2 cellular contexts compared by ENCODE assay signal in the genomic region with DNA sequence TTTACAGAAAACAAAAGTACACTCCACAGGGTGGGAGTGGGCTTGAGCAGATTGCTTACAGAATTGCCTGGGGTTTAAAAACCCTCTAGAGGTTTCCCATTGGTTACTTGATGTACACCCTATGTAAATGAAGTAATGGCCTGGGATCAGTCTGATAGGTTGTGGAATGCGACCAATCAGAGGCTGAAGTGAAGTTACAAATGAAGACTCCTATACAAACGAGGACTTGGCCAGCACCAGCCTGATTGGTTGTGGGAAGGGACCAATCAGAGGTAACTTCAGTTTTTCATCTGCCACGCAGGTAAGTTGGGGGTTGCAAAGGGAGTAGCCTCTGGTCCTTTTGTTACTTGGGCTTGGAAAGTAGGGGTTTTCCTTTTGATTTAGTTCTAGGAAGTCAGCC.
TF ChIP-seq lines count a peak whose summit lies in the region.

No MANE protein-coding gene starts in this region.

TF ChIP-seq in GM23338, 12 proteins besides CTCF, POLR2A, EP300 and RAD21:
- no peak for TF ChIP-seq STAT1 (IDR thresholded peaks at IDR 0.05; ENCODE audit: unreplicated experiment)
- TF ChIP-seq CREB1 (CRISPR knock-in tag; IDR thresholded peaks at IDR 0.05; ENCODE audit: low read depth), result no peak
- no peak for TF ChIP-seq NANOG (IDR thresholded peaks at IDR 0.05; ENCODE audit: borderline replicate concordance)
- TF ChIP-seq, protein P1, sequence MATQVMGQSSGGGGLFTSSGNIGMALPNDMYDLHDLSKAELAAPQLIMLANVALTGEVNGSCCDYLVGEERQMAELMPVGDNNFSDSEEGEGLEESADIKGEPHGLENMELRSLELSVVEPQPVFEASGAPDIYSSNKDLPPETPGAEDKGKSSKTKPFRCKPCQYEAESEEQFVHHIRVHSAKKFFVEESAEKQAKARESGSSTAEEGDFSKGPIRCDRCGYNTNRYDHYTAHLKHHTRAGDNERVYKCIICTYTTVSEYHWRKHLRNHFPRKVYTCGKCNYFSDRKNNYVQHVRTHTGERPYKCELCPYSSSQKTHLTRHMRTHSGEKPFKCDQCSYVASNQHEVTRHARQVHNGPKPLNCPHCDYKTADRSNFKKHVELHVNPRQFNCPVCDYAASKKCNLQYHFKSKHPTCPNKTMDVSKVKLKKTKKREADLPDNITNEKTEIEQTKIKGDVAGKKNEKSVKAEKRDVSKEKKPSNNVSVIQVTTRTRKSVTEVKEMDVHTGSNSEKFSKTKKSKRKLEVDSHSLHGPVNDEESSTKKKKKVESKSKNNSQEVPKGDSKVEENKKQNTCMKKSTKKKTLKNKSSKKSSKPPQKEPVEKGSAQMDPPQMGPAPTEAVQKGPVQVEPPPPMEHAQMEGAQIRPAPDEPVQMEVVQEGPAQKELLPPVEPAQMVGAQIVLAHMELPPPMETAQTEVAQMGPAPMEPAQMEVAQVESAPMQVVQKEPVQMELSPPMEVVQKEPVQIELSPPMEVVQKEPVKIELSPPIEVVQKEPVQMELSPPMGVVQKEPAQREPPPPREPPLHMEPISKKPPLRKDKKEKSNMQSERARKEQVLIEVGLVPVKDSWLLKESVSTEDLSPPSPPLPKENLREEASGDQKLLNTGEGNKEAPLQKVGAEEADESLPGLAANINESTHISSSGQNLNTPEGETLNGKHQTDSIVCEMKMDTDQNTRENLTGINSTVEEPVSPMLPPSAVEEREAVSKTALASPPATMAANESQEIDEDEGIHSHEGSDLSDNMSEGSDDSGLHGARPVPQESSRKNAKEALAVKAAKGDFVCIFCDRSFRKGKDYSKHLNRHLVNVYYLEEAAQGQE (IDR thresholded peaks at IDR 0.05; ENCODE audit: unreplicated experiment), result no peak
- TF ChIP-seq EZH2phosphoT487 (IDR thresholded peaks at IDR 0.05; ENCODE audit: unreplicated experiment), result no peak

TF ChIP-seq in K562, 482 proteins besides CTCF, POLR2A, EP300 and RAD21:
- TF ChIP-seq, protein P2, sequence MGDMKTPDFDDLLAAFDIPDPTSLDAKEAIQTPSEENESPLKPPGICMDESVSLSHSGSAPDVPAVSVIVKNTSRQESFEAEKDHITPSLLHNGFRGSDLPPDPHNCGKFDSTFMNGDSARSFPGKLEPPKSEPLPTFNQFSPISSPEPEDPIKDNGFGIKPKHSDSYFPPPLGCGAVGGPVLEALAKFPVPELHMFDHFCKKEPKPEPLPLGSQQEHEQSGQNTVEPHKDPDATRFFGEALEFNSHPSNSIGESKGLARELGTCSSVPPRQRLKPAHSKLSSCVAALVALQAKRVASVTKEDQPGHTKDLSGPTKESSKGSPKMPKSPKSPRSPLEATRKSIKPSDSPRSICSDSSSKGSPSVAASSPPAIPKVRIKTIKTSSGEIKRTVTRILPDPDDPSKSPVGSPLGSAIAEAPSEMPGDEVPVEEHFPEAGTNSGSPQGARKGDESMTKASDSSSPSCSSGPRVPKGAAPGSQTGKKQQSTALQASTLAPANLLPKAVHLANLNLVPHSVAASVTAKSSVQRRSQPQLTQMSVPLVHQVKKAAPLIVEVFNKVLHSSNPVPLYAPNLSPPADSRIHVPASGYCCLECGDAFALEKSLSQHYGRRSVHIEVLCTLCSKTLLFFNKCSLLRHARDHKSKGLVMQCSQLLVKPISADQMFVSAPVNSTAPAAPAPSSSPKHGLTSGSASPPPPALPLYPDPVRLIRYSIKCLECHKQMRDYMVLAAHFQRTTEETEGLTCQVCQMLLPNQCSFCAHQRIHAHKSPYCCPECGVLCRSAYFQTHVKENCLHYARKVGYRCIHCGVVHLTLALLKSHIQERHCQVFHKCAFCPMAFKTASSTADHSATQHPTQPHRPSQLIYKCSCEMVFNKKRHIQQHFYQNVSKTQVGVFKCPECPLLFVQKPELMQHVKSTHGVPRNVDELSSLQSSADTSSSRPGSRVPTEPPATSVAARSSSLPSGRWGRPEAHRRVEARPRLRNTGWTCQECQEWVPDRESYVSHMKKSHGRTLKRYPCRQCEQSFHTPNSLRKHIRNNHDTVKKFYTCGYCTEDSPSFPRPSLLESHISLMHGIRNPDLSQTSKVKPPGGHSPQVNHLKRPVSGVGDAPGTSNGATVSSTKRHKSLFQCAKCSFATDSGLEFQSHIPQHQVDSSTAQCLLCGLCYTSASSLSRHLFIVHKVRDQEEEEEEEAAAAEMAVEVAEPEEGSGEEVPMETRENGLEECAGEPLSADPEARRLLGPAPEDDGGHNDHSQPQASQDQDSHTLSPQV (IDR thresholded peaks at IDR 0.05), result no peak
- TF ChIP-seq ZNF224 (CRISPR knock-in tag; IDR thresholded peaks at IDR 0.05), result no peak
- TF ChIP-seq SAFB2 (IDR thresholded peaks at IDR 0.05; ENCODE audit: borderline replicate concordance, low read depth, low read length, severe bottlenecking), result no peak
- no peak for TF ChIP-seq E2F3 (CRISPR knock-in tag; IDR thresholded peaks at IDR 0.05)
- TF ChIP-seq ZBTB26 (CRISPR knock-in tag; IDR thresholded peaks at IDR 0.05), result no peak
- no peak for TF ChIP-seq SPI1 (IDR thresholded peaks at IDR 0.05; ENCODE audit: borderline replicate concordance, low read depth, low read length)
- no peak for TF ChIP-seq ZBED1 (IDR thresholded peaks at IDR 0.05)
- TF ChIP-seq RBM25 (IDR thresholded peaks at IDR 0.05; ENCODE audit: low read depth, low read length, severe bottlenecking), result peak; percentile 27
- peak; percentile 61 for TF ChIP-seq NFYB (IDR thresholded peaks at IDR 0.05; ENCODE audit: extremely low read depth, insufficient read length)
